ENCODE assay signal across 1 cellular context in genomic region chr10:97140284-97140846, GRCh38.
TF ChIP-seq lines count a peak whose summit lies in the region.

No MANE protein-coding gene starts in this region.

TF ChIP-seq in HepG2, 621 proteins besides CTCF, POLR2A, EP300 and RAD21 (continued from another document and continues in another):
- TF ChIP-seq ZBTB33 (CRISPR knock-in tag; IDR thresholded peaks at IDR 0.05), result no peak; the same call in 1 of the 2 replicates
- TF ChIP-seq, protein P1, sequence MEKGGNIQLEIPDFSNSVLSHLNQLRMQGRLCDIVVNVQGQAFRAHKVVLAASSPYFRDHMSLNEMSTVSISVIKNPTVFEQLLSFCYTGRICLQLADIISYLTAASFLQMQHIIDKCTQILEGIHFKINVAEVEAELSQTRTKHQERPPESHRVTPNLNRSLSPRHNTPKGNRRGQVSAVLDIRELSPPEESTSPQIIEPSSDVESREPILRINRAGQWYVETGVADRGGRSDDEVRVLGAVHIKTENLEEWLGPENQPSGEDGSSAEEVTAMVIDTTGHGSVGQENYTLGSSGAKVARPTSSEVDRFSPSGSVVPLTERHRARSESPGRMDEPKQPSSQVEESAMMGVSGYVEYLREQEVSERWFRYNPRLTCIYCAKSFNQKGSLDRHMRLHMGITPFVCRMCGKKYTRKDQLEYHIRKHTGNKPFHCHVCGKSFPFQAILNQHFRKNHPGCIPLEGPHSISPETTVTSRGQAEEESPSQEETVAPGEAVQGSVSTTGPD (CRISPR knock-in tag; IDR thresholded peaks at IDR 0.05), result peak; percentile 25; the same call in 1 of the 2 replicates
- peak; percentile 62; the same call in 1 of the 2 replicates for TF ChIP-seq ATF7-NPFF (CRISPR knock-in tag; IDR thresholded peaks at IDR 0.05; ENCODE audit: low read depth)
- no peak for TF ChIP-seq ZNF782 (CRISPR knock-in tag; IDR thresholded peaks at IDR 0.05; ENCODE audit: borderline replicate concordance)
- TF ChIP-seq RFXAP (CRISPR knock-in tag; IDR thresholded peaks at IDR 0.05; ENCODE audit: borderline replicate concordance), result 0 out of 2 replicates have a peak, but pooled peaks have one; percentile 67
- TF ChIP-seq POGZ (CRISPR knock-in tag; IDR thresholded peaks at IDR 0.05), result peak; percentile 65
- TF ChIP-seq ISL2 (CRISPR knock-in tag; IDR thresholded peaks at IDR 0.05), result peak; percentile 95
- no peak for TF ChIP-seq TCF12 (IDR thresholded peaks at IDR 0.05)
- peak; percentile 94 for TF ChIP-seq TCF12 (CRISPR knock-in tag; IDR thresholded peaks at IDR 0.05)
- TF ChIP-seq FOXK2 (IDR thresholded peaks at IDR 0.05), result 0 out of 2 replicates have a peak, but pooled peaks have one; percentile 5
- no peak for TF ChIP-seq KLF15 (CRISPR knock-in tag; IDR thresholded peaks at IDR 0.05; ENCODE audit: borderline replicate concordance)
- TF ChIP-seq ZFP36L2 (CRISPR knock-in tag; IDR thresholded peaks at IDR 0.05), result no peak
- TF ChIP-seq JUN (CRISPR knock-in tag; IDR thresholded peaks at IDR 0.05), result peak; percentile 97
- TF ChIP-seq ZNF772 (CRISPR knock-in tag; IDR thresholded peaks at IDR 0.05), result no peak
- peak; percentile 83 for TF ChIP-seq ATF1 (CRISPR knock-in tag; IDR thresholded peaks at IDR 0.05)
- TF ChIP-seq MLLT10 (CRISPR knock-in tag; IDR thresholded peaks at IDR 0.05), result no peak
- no peak for TF ChIP-seq ZNF431 (CRISPR knock-in tag; IDR thresholded peaks at IDR 0.05; ENCODE audit: borderline replicate concordance, low read depth)
- TF ChIP-seq ZNF326 (CRISPR knock-in tag; IDR thresholded peaks at IDR 0.05; ENCODE audit: borderline replicate concordance), result no peak
- peak; percentile 51; the same call in 1 of the 2 replicates for TF ChIP-seq SIN3A (IDR thresholded peaks at IDR 0.05; ENCODE audit: borderline replicate concordance, low read depth, low read length)
- TF ChIP-seq CEBPB (IDR thresholded peaks at IDR 0.05; ENCODE audit: borderline replicate concordance, low read depth, low read length), result peak; percentile 85
- TF ChIP-seq ESRRA (CRISPR knock-in tag; IDR thresholded peaks at IDR 0.05; ENCODE audit: low read depth), result peak; percentile 74
- TF ChIP-seq ZNF773 (CRISPR knock-in tag; IDR thresholded peaks at IDR 0.05; ENCODE audit: borderline replicate concordance), result no peak
- no peak; the same call in 1 of the 2 replicates for TF ChIP-seq CBX2 (IDR thresholded peaks at IDR 0.05; ENCODE audit: low read depth, low read length)
- TF ChIP-seq CBX2 (CRISPR knock-in tag; IDR thresholded peaks at IDR 0.05; ENCODE audit: low read depth), result no peak
- TF ChIP-seq HNRNPK (IDR thresholded peaks at IDR 0.05; ENCODE audit: low read depth, low read length, poor library complexity, severe bottlenecking), result no peak
- TF ChIP-seq ZNF768 (CRISPR knock-in tag; IDR thresholded peaks at IDR 0.05), result no peak
- no peak for TF ChIP-seq ZNF263 (CRISPR knock-in tag; IDR thresholded peaks at IDR 0.05)
- peak; percentile 42; the same call in 1 of the 2 replicates for TF ChIP-seq TGIF2 (CRISPR knock-in tag; IDR thresholded peaks at IDR 0.05)
- no peak for TF ChIP-seq SAFB2 (CRISPR knock-in tag; IDR thresholded peaks at IDR 0.05; ENCODE audit: borderline replicate concordance, low read depth)
- no peak for TF ChIP-seq ZNF577 (CRISPR knock-in tag; IDR thresholded peaks at IDR 0.05; ENCODE audit: borderline replicate concordance, low read depth)
- no peak for TF ChIP-seq CSRNP2 (CRISPR knock-in tag; conservative IDR thresholded peaks at IDR 0.05; ENCODE audit: low read depth)
- no peak for TF ChIP-seq ZNF567 (CRISPR knock-in tag; IDR thresholded peaks at IDR 0.05; ENCODE audit: borderline replicate concordance)
- no peak for TF ChIP-seq LRRFIP1 (CRISPR knock-in tag; conservative IDR thresholded peaks at IDR 0.05)
- no peak for TF ChIP-seq ZBTB8A (CRISPR knock-in tag; IDR thresholded peaks at IDR 0.05; ENCODE audit: borderline replicate concordance, low read depth)
- peak; percentile 97 for TF ChIP-seq TCF7 (IDR thresholded peaks at IDR 0.05; ENCODE audit: low read depth)
- no peak for TF ChIP-seq ZFP37 (CRISPR knock-in tag; IDR thresholded peaks at IDR 0.05; ENCODE audit: borderline replicate concordance)
- no peak for TF ChIP-seq HNRNPUL1 (IDR thresholded peaks at IDR 0.05; ENCODE audit: low read depth, low read length)
- TF ChIP-seq ZNF839 (CRISPR knock-in tag; IDR thresholded peaks at IDR 0.05; ENCODE audit: borderline replicate concordance), result no peak
- peak; percentile 89 for TF ChIP-seq FOXA3 (CRISPR knock-in tag; IDR thresholded peaks at IDR 0.05)
- TF ChIP-seq, protein P2, sequence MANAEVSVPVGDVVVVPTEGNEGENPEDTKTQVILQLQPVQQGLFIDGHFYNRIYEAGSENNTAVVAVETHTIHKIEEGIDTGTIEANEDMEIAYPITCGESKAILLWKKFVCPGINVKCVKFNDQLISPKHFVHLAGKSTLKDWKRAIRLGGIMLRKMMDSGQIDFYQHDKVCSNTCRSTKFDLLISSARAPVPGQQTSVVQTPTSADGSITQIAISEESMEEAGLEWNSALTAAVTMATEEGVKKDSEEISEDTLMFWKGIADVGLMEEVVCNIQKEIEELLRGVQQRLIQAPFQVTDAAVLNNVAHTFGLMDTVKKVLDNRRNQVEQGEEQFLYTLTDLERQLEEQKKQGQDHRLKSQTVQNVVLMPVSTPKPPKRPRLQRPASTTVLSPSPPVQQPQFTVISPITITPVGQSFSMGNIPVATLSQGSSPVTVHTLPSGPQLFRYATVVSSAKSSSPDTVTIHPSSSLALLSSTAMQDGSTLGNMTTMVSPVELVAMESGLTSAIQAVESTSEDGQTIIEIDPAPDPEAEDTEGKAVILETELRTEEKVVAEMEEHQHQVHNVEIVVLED (CRISPR knock-in tag; IDR thresholded peaks at IDR 0.05; ENCODE audit: borderline replicate concordance), result peak; percentile 49; the same call in 1 of the 2 replicates
- TF ChIP-seq AKAP8 (CRISPR knock-in tag; IDR thresholded peaks at IDR 0.05), result peak; percentile 37; the same call in 1 of the 2 replicates
- TF ChIP-seq NR3C1 (CRISPR knock-in tag; IDR thresholded peaks at IDR 0.05), result no peak
- TF ChIP-seq STAT5B (CRISPR knock-in tag; IDR thresholded peaks at IDR 0.05), result no peak
- TF ChIP-seq HIC2 (CRISPR knock-in tag; IDR thresholded peaks at IDR 0.05; ENCODE audit: low read depth), result peak; percentile 38; the same call in 1 of the 2 replicates
- TF ChIP-seq SETDB1 (CRISPR knock-in tag; IDR thresholded peaks at IDR 0.05; ENCODE audit: borderline replicate concordance), result no peak
- TF ChIP-seq, protein P3, sequence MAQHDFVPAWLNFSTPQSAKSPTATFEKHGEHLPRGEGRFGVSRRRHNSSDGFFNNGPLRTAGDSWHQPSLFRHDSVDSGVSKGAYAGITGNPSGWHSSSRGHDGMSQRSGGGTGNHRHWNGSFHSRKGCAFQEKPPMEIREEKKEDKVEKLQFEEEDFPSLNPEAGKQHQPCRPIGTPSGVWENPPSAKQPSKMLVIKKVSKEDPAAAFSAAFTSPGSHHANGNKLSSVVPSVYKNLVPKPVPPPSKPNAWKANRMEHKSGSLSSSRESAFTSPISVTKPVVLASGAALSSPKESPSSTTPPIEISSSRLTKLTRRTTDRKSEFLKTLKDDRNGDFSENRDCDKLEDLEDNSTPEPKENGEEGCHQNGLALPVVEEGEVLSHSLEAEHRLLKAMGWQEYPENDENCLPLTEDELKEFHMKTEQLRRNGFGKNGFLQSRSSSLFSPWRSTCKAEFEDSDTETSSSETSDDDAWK (CRISPR knock-in tag; IDR thresholded peaks at IDR 0.05), result no peak
- peak; percentile 22; the same call in 1 of the 2 replicates for TF ChIP-seq CREB1 (IDR thresholded peaks at IDR 0.05)
- TF ChIP-seq CREB1 (CRISPR knock-in tag; IDR thresholded peaks at IDR 0.05), result peak; percentile 91
- TF ChIP-seq PPARG (CRISPR knock-in tag; conservative IDR thresholded peaks at IDR 0.05), result peak; percentile 54; the same call in 1 of the 2 replicates
- TF ChIP-seq NCOA2 (CRISPR knock-in tag; IDR thresholded peaks at IDR 0.05), result peak; percentile 98
- TF ChIP-seq ZNF546 (CRISPR knock-in tag; conservative IDR thresholded peaks at IDR 0.05), result no peak; the same call in 1 of the 2 replicates
- no peak for TF ChIP-seq MAFG (CRISPR knock-in tag; IDR thresholded peaks at IDR 0.05)
- no peak for TF ChIP-seq RFX1 (IDR thresholded peaks at IDR 0.05)
- TF ChIP-seq ZNF562 (CRISPR knock-in tag; IDR thresholded peaks at IDR 0.05; ENCODE audit: borderline replicate concordance), result no peak
- TF ChIP-seq BRD4 (CRISPR knock-in tag; IDR thresholded peaks at IDR 0.05), result peak; percentile 18; the same call in 1 of the 2 replicates
- peak; percentile 60; the same call in 1 of the 2 replicates for TF ChIP-seq MED13 (CRISPR knock-in tag; IDR thresholded peaks at IDR 0.05)
- TF ChIP-seq NBN (conservative IDR thresholded peaks at IDR 0.05), result no peak
- TF ChIP-seq ZNF724P (CRISPR knock-in tag; IDR thresholded peaks at IDR 0.05; ENCODE audit: borderline replicate concordance), result no peak
- TF ChIP-seq GLMP (CRISPR knock-in tag; IDR thresholded peaks at IDR 0.05; ENCODE audit: borderline replicate concordance), result no peak
- peak; percentile 84 for TF ChIP-seq DPF2 (CRISPR knock-in tag; IDR thresholded peaks at IDR 0.05; ENCODE audit: borderline replicate concordance, low read depth)
- TF ChIP-seq ZNF441 (CRISPR knock-in tag; IDR thresholded peaks at IDR 0.05; ENCODE audit: borderline replicate concordance), result no peak
- no peak for TF ChIP-seq SNAI1 (CRISPR knock-in tag; IDR thresholded peaks at IDR 0.05; ENCODE audit: borderline replicate concordance)
- no peak for TF ChIP-seq SIX1 (CRISPR knock-in tag; IDR thresholded peaks at IDR 0.05; ENCODE audit: borderline replicate concordance)
- no peak for TF ChIP-seq ZNF720 (CRISPR knock-in tag; IDR thresholded peaks at IDR 0.05)
- 0 out of 2 replicates have a peak, but pooled peaks have one; percentile 25 for TF ChIP-seq GTF3A (CRISPR knock-in tag; conservative IDR thresholded peaks at IDR 0.05)
- no peak for TF ChIP-seq SMAD1 (CRISPR knock-in tag; IDR thresholded peaks at IDR 0.05; ENCODE audit: borderline replicate concordance, low read depth)
- no peak; the same call in 1 of the 2 replicates for TF ChIP-seq ZNF615 (CRISPR knock-in tag; IDR thresholded peaks at IDR 0.05; ENCODE audit: borderline replicate concordance)
